ENCODE assay signal across 1 cellular context in genomic region chr18:57819671-57820460, GRCh38.
TF ChIP-seq lines count a peak whose summit lies in the region.

No MANE protein-coding gene starts in this region.

TF ChIP-seq in Ishikawa, 13 proteins besides CTCF, POLR2A, EP300 and RAD21 (continued from another document):
- peak; percentile 92 for TF ChIP-seq NFIC (IDR thresholded peaks at IDR 0.05)
- peak; percentile 74 for TF ChIP-seq TEAD4 (IDR thresholded peaks at IDR 0.05)
